Comparison of ENCODE assay signal across 18 cellular contexts in the genomic region with DNA sequence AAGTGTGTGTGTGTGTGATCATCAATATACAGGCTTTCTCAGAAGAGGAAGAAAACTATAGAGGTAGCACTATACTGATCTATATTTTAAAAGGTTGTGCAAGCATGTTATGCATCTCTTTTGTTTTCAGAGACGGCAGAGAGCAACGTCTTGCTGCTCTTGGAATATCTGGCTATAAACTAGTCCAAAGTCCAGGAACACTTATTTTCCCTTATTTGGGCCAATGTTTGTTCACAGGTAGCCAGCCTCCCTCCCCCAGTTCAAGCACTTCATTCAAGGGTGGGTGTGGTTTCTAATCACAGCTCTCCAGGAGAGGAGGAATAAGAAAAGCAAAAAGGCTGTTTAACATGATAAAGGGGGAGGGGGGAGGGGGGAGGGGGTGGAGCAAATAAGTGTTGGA. TPM values are rescaled to one million over a fixed set of nuclear protein-coding genes. Genes with fewer than 3 reads are reported as not detected.
DNase-seq lines count a peak whose midpoint lies in the region; FAIRE-seq and TF ChIP-seq lines count a peak whose summit lies in the region.
"Had no signal": no experiment of that assay in that cellular context is flagged by ENCODE, and none has a peak within 500 bp of the region (broad histone marks: within the 10 kb centered on the region; RNA-seq: fewer than 3 reads in every experiment).

No MANE protein-coding gene starts in this region.

- intact Hi-C loops in A673 (cut with micrococcal nuclease; ENCODE audit: unreplicated experiment): loop anchor here (5.0 kb wide), 2 partner anchors 138 to 307 kb away; a partner anchor contains a TSS

- TF ChIP-seq CTCF in A673 (conservative IDR thresholded peaks at IDR 0.05; ENCODE audit: low read depth, low read length): no peak

- H3K27ac ChIP-seq in stomach smooth muscle (ENCODE audit: low read length) (no peak overlapping the region), A673 (ENCODE audit: low read depth, low read length, poor library complexity, severe bottlenecking) (no peak overlapping the region)
- H3K27ac ChIP-seq: brain microvascular endothelial cell, epithelial cell of prostate, HL-60, WERI-Rb-1 had no signal

- peak overlapping the region; percentile 32; the same call in 1 of the 2 replicates for H3K4me3 ChIP-seq in iPS-18c (ENCODE audit: insufficient read depth, low read depth, low read length)
- peak overlapping the region; percentile 20 to 44 for H3K4me3 ChIP-seq in stomach smooth muscle (ENCODE audit: low read length in 2 of 2)
- no peak overlapping the region for H3K4me3 ChIP-seq in A673 (ENCODE audit: low read depth, low read length, poor library complexity, severe bottlenecking)

- no peaks in the 10 kb centered on the region for H3K9me3 ChIP-seq in iPS-18c (ENCODE audit: control insufficient read depth, insufficient read depth, low read length)
- no peaks in the 10 kb centered on the region for H3K9me3 ChIP-seq in stomach smooth muscle (ENCODE audit: control insufficient read depth in 2 of 2, low read length in 2 of 2)
- no peaks in the 10 kb centered on the region for H3K9me3 ChIP-seq in A673 (ENCODE audit: low read depth, low read length, poor library complexity, severe bottlenecking)

- H3K27me3 ChIP-seq in stomach smooth muscle (ENCODE audit: control insufficient read depth in 1 of 2, insufficient read depth in 2 of 2, low read length in 2 of 2) (no peaks in the 10 kb centered on the region), A673 (replicated peaks; ENCODE audit: insufficient read depth, low read depth, low read length, poor library complexity) (no peaks in the 10 kb centered on the region)
- H3K27me3 ChIP-seq: brain microvascular endothelial cell had no signal

- POLR2A ChIA-PET in A673 (lab: Charles Lee; ENCODE audit: low non-redundant PET): no interaction called here

- no peak for FAIRE-seq in frontal cortex (lab: Jason Lieb, UNC)
- FAIRE-seq: GM18507 had no signal

- CTCF ChIA-PET in A673 (lab: Charles Lee): no interaction called here

- DNase-seq in NCI-H1105 treated with DMSO at 0.1 percent for 48 hours (lab: John Stamatoyannopoulos, UW) (peak; percentile 19), NCI-H1105 (lab: John Stamatoyannopoulos, UW) (no peak), NCI-H748 treated with DMSO at 0.1 percent for 48 hours (lab: John Stamatoyannopoulos, UW) (peak; percentile 45), A673 (ENCODE audit: low spot score) (no peak), frontal cortex (ENCODE audit: low spot score in 2 of 2) (no peak)
- no peak for DNase-seq in activated CD8-positive, alpha-beta memory T cell treated with anti-CD3 and anti-CD28 coated beads for 24 hours
- DNase-seq: 8988T; activated T-cell treated with anti-CD3 and anti-CD28 coated beads, Interleukin-2, amount 50 U/mL, for 48 hours; brain microvascular endothelial cell; DMS 273 treated with DMSO at 0.1 percent for 48 hours; naive thymus-derived CD4-positive, alpha-beta T cell; NCI-H1694 treated with DMSO at 0.1 percent for 48 hours; WERI-Rb-1 had no signal

- H3K9ac ChIP-seq in stomach smooth muscle (ENCODE audit: low read length in 2 of 2): no peak overlapping the region

- no TSS peak for BruUV-seq in A673 (replicated peaks; lab: Mats Ljungman, UMichigan)

- peaks cover 32% of the 10 kb centered on the region for H3K4me1 ChIP-seq in stomach smooth muscle (ENCODE audit: control insufficient read depth, insufficient read depth, low read length)
- H3K4me1 ChIP-seq in A673 (ENCODE audit: insufficient read depth, low read length, poor library complexity, severe bottlenecking): peaks cover 7% of the 10 kb centered on the region

- H3K36me3 ChIP-seq in stomach smooth muscle (ENCODE audit: control insufficient read depth in 2 of 2, insufficient read depth in 2 of 2, low read length in 2 of 2): peaks cover 16 to 27% of the 10 kb centered on the region in 2 donors
- H3K36me3 ChIP-seq in A673 (ENCODE audit: insufficient read depth, low read length, poor library complexity, severe bottlenecking): no peaks in the 10 kb centered on the region
- H3K36me3 ChIP-seq: brain microvascular endothelial cell had no signal

RNA-seq across cellular contexts. Expression of a gene that starts 4.2 kb away (rescaled TPM):
- total RNA-seq in A673 (2021) (0.86 and 1.8 TPM in 2 replicates), frontal cortex (1.2 TPM)

RNA-seq across cellular contexts. Expression of a gene that starts 54.1 kb away (rescaled TPM):
- total RNA-seq in A673 (2021): 8.7 and 12.8 TPM in 2 replicates
- total RNA-seq in frontal cortex: 51.0 TPM

Comparison
In these comparisons a context has a peak if more than half of its experiments do, and no peak if none do; other contexts are left out.
1. DNase-seq: peak in NCI-H1105 treated with DMSO at 0.1 percent for 48 hours (single experiment) and NCI-H748 treated with DMSO at 0.1 percent for 48 hours (single experiment); none in NCI-H1105 (single experiment), A673 (single experiment), frontal cortex (0 of 2) and activated CD8-positive, alpha-beta memory T cell treated with anti-CD3 and anti-CD28 coated beads for 24 hours (single experiment).